In the genomic region with DNA sequence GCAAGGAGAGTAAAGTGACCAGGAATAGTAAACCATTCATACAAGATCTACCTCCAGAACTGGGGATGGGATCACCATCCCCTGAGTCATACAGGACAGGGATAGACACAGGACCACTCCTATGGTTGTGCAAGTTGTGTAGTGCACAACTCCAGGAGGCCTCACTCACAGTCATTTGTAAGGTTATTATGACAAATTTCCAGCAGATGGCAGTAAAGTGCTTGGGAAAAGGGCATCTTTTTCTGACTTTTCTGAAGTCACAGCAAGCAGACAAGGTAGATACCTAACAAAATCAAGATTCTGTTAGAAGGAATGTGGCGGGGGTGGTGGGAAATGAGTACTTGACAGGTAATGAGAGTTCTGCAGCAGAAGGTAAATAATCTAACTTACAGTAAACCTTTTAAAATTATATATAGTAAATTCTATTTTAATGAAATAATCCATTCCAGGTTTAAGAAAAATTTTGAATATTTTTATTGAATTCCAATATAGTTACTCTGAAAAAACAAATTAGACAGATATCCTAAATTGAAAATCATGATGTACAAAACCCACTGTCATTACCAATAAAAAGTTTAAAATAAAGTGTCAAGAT, we compare ENCODE assay signal across 8 cellular contexts. TPM values are rescaled to one million over a fixed set of nuclear protein-coding genes. Genes with fewer than 3 reads are reported as not detected.
DNase-seq lines count a peak whose midpoint lies in the region; ATAC-seq, FAIRE-seq and TF ChIP-seq lines count a peak whose summit lies in the region.

No MANE protein-coding gene starts in this region.

- FAIRE-seq in bronchial epithelial cell (lab: Jason Lieb, UNC) = no peak

- H3K27ac ChIP-seq in PC-9 (no peak overlapping the region), thyroid gland (no peak overlapping the region)

- H3K27me3 ChIP-seq in PC-9 (ENCODE audit: insufficient read depth, low read depth) = no peaks in the 10 kb centered on the region
- no peaks in the 10 kb centered on the region for H3K27me3 ChIP-seq in bronchial epithelial cell (ENCODE audit: control insufficient read depth, insufficient read depth, low read length)
- no peaks in the 10 kb centered on the region for H3K27me3 ChIP-seq in kidney epithelial cell (ENCODE audit: control insufficient read depth, insufficient read depth, low read length)
- no peaks in the 10 kb centered on the region for H3K27me3 ChIP-seq in thyroid gland

- H3K4me2 ChIP-seq in PC-9 = no peak overlapping the region

- no peaks in the 10 kb centered on the region for H3K79me2 ChIP-seq in PC-9 (ENCODE audit: low read depth)

- peaks cover 23% of the 10 kb centered on the region for H3K4me1 ChIP-seq in PC-9 (replicated peaks; ENCODE audit: insufficient read depth)
- H3K4me1 ChIP-seq in thyroid gland = peaks cover 30 to 34% of the 10 kb centered on the region in 2 donors

- intact Hi-C loops in PC-9 (cut with micrococcal nuclease; ENCODE audit: unreplicated experiment) (loop anchor here (1.0 kb wide), 2 partner anchors 323 to 377 kb away; no protein-coding TSS in a partner anchor), thyroid gland (cut with DNase I) (loop anchor here (5.0 kb wide), 1 partner anchor 324 kb away; no protein-coding TSS in a partner anchor)

- DNase-seq in COR-L47 (lab: John Stamatoyannopoulos, UW) (peak; percentile 58), HT-29 (ENCODE audit: low spot score) (peak; percentile 81), PC-9 (peak; percentile 33 to 61), bronchial epithelial cell (ENCODE audit: low read depth) (peak; percentile 74), kidney epithelial cell (ENCODE audit: low read depth) (no peak), thyroid gland (peak; percentile 38 to 39)
- DNase-seq in stimulated activated naive CD4-positive, alpha-beta T cell treated with Interleukin-2 at 50 U/mL for 16 hours (lab: John Stamatoyannopoulos, UW) = no peak

- 15 to 45% methylated on average over 1 of the region's 1 CpG for WGBS in thyroid gland, 2 donors

- POLR2A ChIA-PET in PC-9 (lab: Charles Lee; ENCODE audit: unreplicated experiment) = no interaction called here

- H3K4me3 ChIP-seq in PC-9 = no peak overlapping the region
- H3K4me3 ChIP-seq in bronchial epithelial cell (ENCODE audit: low read depth, low read length) = no peak overlapping the region
- no peak overlapping the region for H3K4me3 ChIP-seq in kidney epithelial cell (ENCODE audit: low read depth, low read length)
- no peak overlapping the region for H3K4me3 ChIP-seq in thyroid gland (replicated peaks in 1 of 3)

- H2AFZ ChIP-seq in PC-9 = no peak overlapping the region

- CTCF ChIA-PET in PC-9 (lab: Charles Lee) = no interaction called here

- ATAC-seq in GM18858 (IDR thresholded peaks at IDR 0.05; ENCODE audit: unreplicated experiment) = peak; percentile 56

- H4K20me1 ChIP-seq in PC-9 (ENCODE audit: insufficient read depth) = no peaks in the 10 kb centered on the region

- H3K9me3 ChIP-seq in PC-9 (ENCODE audit: insufficient read depth, low read depth) (no peaks in the 10 kb centered on the region), thyroid gland (no peaks in the 10 kb centered on the region)

- TF ChIP-seq CTCF in PC-9 (conservative IDR thresholded peaks at IDR 0.05) (peak; percentile 84), bronchial epithelial cell (IDR thresholded peaks at IDR 0.05; ENCODE audit: insufficient read depth, low read length, severe bottlenecking) (peak; percentile 51), kidney epithelial cell (IDR thresholded peaks at IDR 0.05; ENCODE audit: insufficient read depth, low read length, poor library complexity, severe bottlenecking) (peak; percentile 60), thyroid gland (IDR thresholded peaks at IDR 0.05) (peak in 5 of 6 experiments; percentile 36 to 78 (median 68))

- no peaks in the 10 kb centered on the region for H3K9me2 ChIP-seq in PC-9 (ENCODE audit: insufficient read depth)

- H3K36me3 ChIP-seq in PC-9 (ENCODE audit: low read depth) = no peaks in the 10 kb centered on the region
- peaks cover 2% of the 10 kb centered on the region for H3K36me3 ChIP-seq in bronchial epithelial cell (ENCODE audit: control insufficient read depth, insufficient read depth, low read length)
- H3K36me3 ChIP-seq in kidney epithelial cell (ENCODE audit: control insufficient read depth, insufficient read depth, low read length) = no peaks in the 10 kb centered on the region
- H3K36me3 ChIP-seq in thyroid gland = no peaks in the 10 kb centered on the region

- TF ChIP-seq POLR2A in thyroid gland (IDR thresholded peaks at IDR 0.05) = no peak

- BruUV-seq in PC-9 (replicated peaks; lab: Mats Ljungman, UMichigan) = no TSS peak

- H3F3A ChIP-seq in PC-9 (ENCODE audit: insufficient read depth, low read depth) = peaks cover 14% of the 10 kb centered on the region; the same call in 1 of the 2 replicates

RNA-seq across cellular contexts. Expression of gene KIF27, which starts 16.7 kb away (rescaled TPM):
- 0.20 and 0.37 TPM in 2 replicates for total RNA-seq in HT-29 (2014; rRNA removed; shearing (Covaris generic))
- total RNA-seq in PC-9 (2021) (9.0 and 13.3 TPM in 2 replicates), bronchial epithelial cell (5.0 and 5.5 TPM in 2 replicates), kidney epithelial cell (3.5 and 4.6 TPM in 2 replicates), thyroid gland (10 to 100 TPM; 17.6 to 28.2 (median 19.2) TPM)

RNA-seq across cellular contexts. Expression of gene HNRNPK, which starts 42.1 kb away (rescaled TPM):
- total RNA-seq in HT-29 (2014; rRNA removed; shearing (Covaris generic)) = 552 and 575 TPM in 2 replicates
- total RNA-seq in PC-9 (2021) (403 and 583 TPM in 2 replicates), bronchial epithelial cell (485 and 531 TPM in 2 replicates), kidney epithelial cell (662 and 691 TPM in 2 replicates), thyroid gland (100 to 1,000 TPM; 501 to 702 (median 639) TPM)

RNA-seq across cellular contexts. Expression of gene RMI1, which starts 42.6 kb away (rescaled TPM):
- total RNA-seq in HT-29 (2014; rRNA removed; shearing (Covaris generic)) = 2.2 and 2.4 TPM in 2 replicates
- total RNA-seq in PC-9 (2021) (13.9 and 19.2 TPM in 2 replicates), bronchial epithelial cell (3.7 and 4.7 TPM in 2 replicates), kidney epithelial cell (4.5 and 6.7 TPM in 2 replicates), thyroid gland (10 to 100 TPM in 2 of 4 donors, 1 to 10 TPM in 2; 7.2 to 11.4 (median 9.7) TPM)

Comparison
In these comparisons a context has a peak if more than half of its experiments do, and no peak if none do; other contexts are left out.
1. DNase-seq: peak in COR-L47 (single experiment), HT-29 (single experiment), PC-9 (2 of 2), bronchial epithelial cell (single experiment) and thyroid gland (2 of 2); none in kidney epithelial cell (single experiment) and stimulated activated naive CD4-positive, alpha-beta T cell treated with Interleukin-2 at 50 U/mL for 16 hours (single experiment).
2. Peak in every context shown above with its lines, with median percentiles within 50 percentile points of each other: CTCF ChIP-seq.